In the genomic region with DNA sequence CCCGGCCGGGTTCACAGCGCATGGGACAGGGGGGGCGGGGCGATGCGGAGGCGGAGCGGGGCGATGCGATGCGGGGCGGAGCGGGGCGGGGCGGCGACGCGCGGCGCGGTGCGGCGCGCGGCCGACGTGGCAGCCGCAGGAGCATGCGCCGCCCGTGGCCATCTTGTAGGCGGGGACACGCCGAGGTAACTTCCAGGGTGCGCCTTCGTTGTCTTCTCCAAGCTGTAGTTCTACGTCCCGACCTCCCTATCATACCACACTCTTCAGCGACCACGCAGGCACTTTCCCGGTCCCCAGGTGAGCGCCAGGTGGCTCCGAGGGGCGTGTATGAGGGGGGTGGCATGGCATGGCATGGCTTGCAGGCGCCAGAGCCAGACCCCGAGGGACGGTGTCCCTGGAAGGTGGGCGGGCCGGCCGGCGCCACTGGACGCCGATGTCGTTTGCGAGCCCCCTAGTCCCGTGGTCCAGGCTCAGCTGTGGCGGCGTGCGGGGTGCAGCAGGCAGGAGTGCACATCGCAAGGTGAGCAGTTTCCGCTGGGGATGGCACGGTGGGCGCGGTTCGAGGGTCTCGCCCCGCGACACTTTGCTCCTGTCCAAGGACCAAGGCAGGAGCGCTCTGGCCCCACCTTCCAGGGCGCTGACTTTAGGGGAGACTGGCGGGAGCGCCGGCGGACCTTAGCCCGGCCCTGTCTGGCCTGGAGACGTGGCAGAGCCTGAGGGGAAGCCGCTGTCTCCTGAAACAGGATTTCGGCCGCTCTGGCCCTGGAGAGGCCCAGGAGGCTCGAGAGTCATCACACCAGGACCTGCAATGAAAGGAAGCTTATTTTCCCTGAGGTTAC, we compare ENCODE assay signal across 1 cellular context.
A peak's percentile ranks its signal among the peaks of the same experiment; 100 is the strongest.
TF ChIP-seq lines count a peak whose summit lies in the region.

A gene (plus strand): TSS at position 161 of the 839 bp plus-strand sequence. CDS start 5,840 bp downstream, outside the sequence.

TF ChIP-seq in K562, 482 proteins besides CTCF, POLR2A, EP300 and RAD21 (continued from another document):
- TF ChIP-seq, protein P1, sequence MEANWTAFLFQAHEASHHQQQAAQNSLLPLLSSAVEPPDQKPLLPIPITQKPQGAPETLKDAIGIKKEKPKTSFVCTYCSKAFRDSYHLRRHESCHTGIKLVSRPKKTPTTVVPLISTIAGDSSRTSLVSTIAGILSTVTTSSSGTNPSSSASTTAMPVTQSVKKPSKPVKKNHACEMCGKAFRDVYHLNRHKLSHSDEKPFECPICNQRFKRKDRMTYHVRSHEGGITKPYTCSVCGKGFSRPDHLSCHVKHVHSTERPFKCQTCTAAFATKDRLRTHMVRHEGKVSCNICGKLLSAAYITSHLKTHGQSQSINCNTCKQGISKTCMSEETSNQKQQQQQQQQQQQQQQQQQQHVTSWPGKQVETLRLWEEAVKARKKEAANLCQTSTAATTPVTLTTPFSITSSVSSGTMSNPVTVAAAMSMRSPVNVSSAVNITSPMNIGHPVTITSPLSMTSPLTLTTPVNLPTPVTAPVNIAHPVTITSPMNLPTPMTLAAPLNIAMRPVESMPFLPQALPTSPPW (CRISPR knock-in tag; IDR thresholded peaks at IDR 0.05), result peak; percentile 66
- TF ChIP-seq TAF15 (IDR thresholded peaks at IDR 0.05; ENCODE audit: low read depth, low read length) (no peak), HNRNPLL (IDR thresholded peaks at IDR 0.05; ENCODE audit: low read depth, low read length, poor library complexity, severe bottlenecking) (no peak), NFYB (IDR thresholded peaks at IDR 0.05; ENCODE audit: extremely low read depth, insufficient read length) (no peak), ZNF444 (CRISPR knock-in tag; IDR thresholded peaks at IDR 0.05) (no peak), ZFP36 (IDR thresholded peaks at IDR 0.05; ENCODE audit: low read depth, low read length, partially characterized antibody) (no peak), ZNF3 (CRISPR knock-in tag; IDR thresholded peaks at IDR 0.05) (no peak), POLR2B (IDR thresholded peaks at IDR 0.05; ENCODE audit: low read depth, partially characterized antibody) (peak; percentile 90), SLC30A9 (CRISPR knock-in tag; IDR thresholded peaks at IDR 0.05) (no peak), FUS (optimal IDR thresholded peaks at IDR 0.05; ENCODE audit: low read depth, low read length) (no peak), PHB2 (IDR thresholded peaks at IDR 0.05; ENCODE audit: low read depth) (no peak), MED1 (CRISPR knock-in tag; IDR thresholded peaks at IDR 0.05; ENCODE audit: borderline replicate concordance) (no peak), KDM1A (IDR thresholded peaks at IDR 0.05) (no peak), ZNF589 (CRISPR knock-in tag; IDR thresholded peaks at IDR 0.05; ENCODE audit: low read depth) (no peak), NRF1 (conservative IDR thresholded peaks at IDR 0.05 in 1 of 2, IDR thresholded peaks at IDR 0.05 in 1 of 2) (peak; percentile 87 to 90), SMARCA4 (IDR thresholded peaks at IDR 0.05) (no peak), ZKSCAN3 (CRISPR knock-in tag; IDR thresholded peaks at IDR 0.05) (no peak), ZKSCAN8 (CRISPR knock-in tag; IDR thresholded peaks at IDR 0.05) (no peak), YY1 (IDR thresholded peaks at IDR 0.05; ENCODE audit: borderline replicate concordance in 1 of 3, control insufficient read depth in 1 of 3, extremely low read depth in 1 of 3, insufficient read depth in 3 of 3, insufficient read length in 1 of 3, insufficient replicate concordance in 2 of 3, low read depth in 1 of 3, low read length in 2 of 3) (peak; percentile 68 to 93 (median 88)), RFX7 (CRISPR knock-in tag; IDR thresholded peaks at IDR 0.05) (no peak), ZNF146 (CRISPR knock-in tag; IDR thresholded peaks at IDR 0.05; ENCODE audit: unreplicated experiment) (no peak), NCOA2 (IDR thresholded peaks at IDR 0.05; ENCODE audit: partially characterized antibody in 2 of 2) (no peak), RAD51 (IDR thresholded peaks at IDR 0.05; ENCODE audit: borderline replicate concordance, low read depth) (no peak)
- TF ChIP-seq, protein P2, sequence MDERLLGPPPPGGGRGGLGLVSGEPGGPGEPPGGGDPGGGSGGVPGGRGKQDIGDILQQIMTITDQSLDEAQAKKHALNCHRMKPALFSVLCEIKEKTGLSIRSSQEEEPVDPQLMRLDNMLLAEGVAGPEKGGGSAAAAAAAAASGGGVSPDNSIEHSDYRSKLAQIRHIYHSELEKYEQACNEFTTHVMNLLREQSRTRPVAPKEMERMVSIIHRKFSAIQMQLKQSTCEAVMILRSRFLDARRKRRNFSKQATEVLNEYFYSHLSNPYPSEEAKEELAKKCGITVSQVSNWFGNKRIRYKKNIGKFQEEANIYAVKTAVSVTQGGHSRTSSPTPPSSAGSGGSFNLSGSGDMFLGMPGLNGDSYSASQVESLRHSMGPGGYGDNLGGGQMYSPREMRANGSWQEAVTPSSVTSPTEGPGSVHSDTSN (CRISPR knock-in tag; IDR thresholded peaks at IDR 0.05; ENCODE audit: low read depth), result no peak
- TF ChIP-seq, protein P2 (tag; conservative IDR thresholded peaks at IDR 0.05; ENCODE audit: low read depth), result no peak
- TF ChIP-seq, protein P3, sequence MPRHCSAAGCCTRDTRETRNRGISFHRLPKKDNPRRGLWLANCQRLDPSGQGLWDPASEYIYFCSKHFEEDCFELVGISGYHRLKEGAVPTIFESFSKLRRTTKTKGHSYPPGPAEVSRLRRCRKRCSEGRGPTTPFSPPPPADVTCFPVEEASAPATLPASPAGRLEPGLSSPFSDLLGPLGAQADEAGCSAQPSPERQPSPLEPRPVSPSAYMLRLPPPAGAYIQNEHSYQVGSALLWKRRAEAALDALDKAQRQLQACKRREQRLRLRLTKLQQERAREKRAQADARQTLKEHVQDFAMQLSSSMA (CRISPR knock-in tag; IDR thresholded peaks at IDR 0.05), result no peak
- TF ChIP-seq, protein P4, sequence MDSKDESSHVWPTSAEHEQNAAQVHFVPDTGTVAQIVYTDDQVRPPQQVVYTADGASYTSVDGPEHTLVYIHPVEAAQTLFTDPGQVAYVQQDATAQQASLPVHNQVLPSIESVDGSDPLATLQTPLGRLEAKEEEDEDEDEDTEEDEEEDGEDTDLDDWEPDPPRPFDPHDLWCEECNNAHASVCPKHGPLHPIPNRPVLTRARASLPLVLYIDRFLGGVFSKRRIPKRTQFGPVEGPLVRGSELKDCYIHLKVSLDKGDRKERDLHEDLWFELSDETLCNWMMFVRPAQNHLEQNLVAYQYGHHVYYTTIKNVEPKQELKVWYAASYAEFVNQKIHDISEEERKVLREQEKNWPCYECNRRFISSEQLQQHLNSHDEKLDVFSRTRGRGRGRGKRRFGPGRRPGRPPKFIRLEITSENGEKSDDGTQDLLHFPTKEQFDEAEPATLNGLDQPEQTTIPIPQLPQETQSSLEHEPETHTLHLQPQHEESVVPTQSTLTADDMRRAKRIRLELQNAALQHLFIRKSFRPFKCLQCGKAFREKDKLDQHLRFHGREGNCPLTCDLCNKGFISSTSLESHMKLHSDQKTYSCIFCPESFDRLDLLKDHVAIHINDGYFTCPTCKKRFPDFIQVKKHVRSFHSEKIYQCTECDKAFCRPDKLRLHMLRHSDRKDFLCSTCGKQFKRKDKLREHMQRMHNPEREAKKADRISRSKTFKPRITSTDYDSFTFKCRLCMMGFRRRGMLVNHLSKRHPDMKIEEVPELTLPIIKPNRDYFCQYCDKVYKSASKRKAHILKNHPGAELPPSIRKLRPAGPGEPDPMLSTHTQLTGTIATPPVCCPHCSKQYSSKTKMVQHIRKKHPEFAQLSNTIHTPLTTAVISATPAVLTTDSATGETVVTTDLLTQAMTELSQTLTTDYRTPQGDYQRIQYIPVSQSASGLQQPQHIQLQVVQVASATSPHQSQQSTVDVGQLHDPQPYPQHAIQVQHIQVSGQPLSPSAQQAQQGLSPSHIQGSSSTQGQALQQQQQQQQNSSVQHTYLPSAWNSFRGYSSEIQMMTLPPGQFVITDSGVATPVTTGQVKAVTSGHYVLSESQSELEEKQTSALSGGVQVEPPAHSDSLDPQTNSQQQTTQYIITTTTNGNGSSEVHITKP (IDR thresholded peaks at IDR 0.05; ENCODE audit: partially characterized antibody), result no peak
- TF ChIP-seq, protein P5, sequence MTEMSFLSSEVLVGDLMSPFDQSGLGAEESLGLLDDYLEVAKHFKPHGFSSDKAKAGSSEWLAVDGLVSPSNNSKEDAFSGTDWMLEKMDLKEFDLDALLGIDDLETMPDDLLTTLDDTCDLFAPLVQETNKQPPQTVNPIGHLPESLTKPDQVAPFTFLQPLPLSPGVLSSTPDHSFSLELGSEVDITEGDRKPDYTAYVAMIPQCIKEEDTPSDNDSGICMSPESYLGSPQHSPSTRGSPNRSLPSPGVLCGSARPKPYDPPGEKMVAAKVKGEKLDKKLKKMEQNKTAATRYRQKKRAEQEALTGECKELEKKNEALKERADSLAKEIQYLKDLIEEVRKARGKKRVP (CRISPR knock-in tag; IDR thresholded peaks at IDR 0.05), result no peak
TF ChIP-seq in K562: peak in this region for 80.
